In the genomic region with DNA sequence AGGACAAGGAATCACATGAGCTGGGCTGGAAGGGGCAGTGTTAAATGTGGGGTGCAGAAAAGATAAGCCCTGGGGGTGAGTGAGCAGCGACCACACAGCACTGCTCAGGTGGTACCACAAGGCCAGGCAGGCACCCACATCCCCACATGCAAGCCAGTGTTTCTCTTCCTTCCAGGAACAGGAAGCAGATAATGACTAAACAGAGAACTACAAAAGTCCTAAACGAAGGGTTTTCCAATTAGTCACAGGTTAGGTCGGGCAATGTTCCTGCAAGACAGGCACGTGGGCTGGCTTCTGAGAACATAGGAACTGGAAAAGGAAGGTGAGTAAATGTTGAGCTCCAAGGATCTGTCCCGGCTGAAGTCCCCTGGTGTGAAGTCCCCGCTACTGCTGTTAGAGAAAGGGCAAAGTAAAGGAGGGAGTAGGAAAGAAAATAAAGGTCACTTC, we compare ENCODE assay signal across 8 cellular contexts. TPM values are rescaled to one million over a fixed set of nuclear protein-coding genes. Genes with fewer than 3 reads are reported as not detected.
DNase-seq lines count a peak whose midpoint lies in the region; ATAC-seq and TF ChIP-seq lines count a peak whose summit lies in the region.

No MANE protein-coding gene starts in this region.

- DNase-seq in NCI-H69 (lab: John Stamatoyannopoulos, UW) (peak; percentile 42), mammary epithelial cell (peak; percentile 92), lung (ENCODE audit: low spot score) (peak; percentile 56), NOMO-1 treated with dmso at 0.1 percent for 144 hours (lab: John Stamatoyannopoulos, UW; ENCODE audit: unreplicated experiment) (no peak), germinal center (ENCODE audit: low spot score) (no peak)
- no peak for DNase-seq in NK-92 treated with Interleukin-12 subunit alpha and Interleukin-12 subunit beta, amount 100 ng/mL, for 24 hours (lab: John Stamatoyannopoulos, UW)

- peak overlapping the region; percentile 50 for H3K4me2 ChIP-seq in mammary epithelial cell (ENCODE audit: insufficient read depth, low read depth, low read length)

- peak overlapping the region; percentile 47 for H3K27ac ChIP-seq in mammary epithelial cell (ENCODE audit: insufficient read depth, low read depth, low read length)
- peak overlapping the region; percentile 9 to 85 for H3K27ac ChIP-seq in lung (ENCODE audit: low read depth in 1 of 2, low read length in 1 of 2)

- H3K4me1 ChIP-seq in mammary epithelial cell (ENCODE audit: insufficient read depth, low read length) = peaks cover 40% of the 10 kb centered on the region
- H3K4me1 ChIP-seq in lung (ENCODE audit: control insufficient read depth in 2 of 2, insufficient read depth in 2 of 2, low read length in 2 of 2) = peaks cover 28 to 51% of the 10 kb centered on the region in 2 donors

- WGBS in mammary epithelial cell (ENCODE audit: low coverage, missing lambda C conversion rate) = 7% methylated on average over 6 of the region's 6 CpGs
- 31 to 32% methylated on average over 6 of the region's 6 CpGs for WGBS in lung, 2 donors

- no peaks in the 10 kb centered on the region for H3K36me3 ChIP-seq in mammary epithelial cell (ENCODE audit: insufficient read depth, low read length)
- no peaks in the 10 kb centered on the region for H3K36me3 ChIP-seq in lung (ENCODE audit: control insufficient read depth in 2 of 2, insufficient read depth in 2 of 2, low read length in 2 of 2)

- peaks cover 36% of the 10 kb centered on the region for H3K79me2 ChIP-seq in mammary epithelial cell (ENCODE audit: insufficient read depth, low read length)

- H3K9me3 ChIP-seq in mammary epithelial cell (replicated peaks; ENCODE audit: insufficient read depth, low read length) = no peaks in the 10 kb centered on the region
- H3K9me3 ChIP-seq in lung (ENCODE audit: control insufficient read depth in 2 of 2, insufficient read depth in 1 of 2, low read length in 1 of 2) = no peaks in the 10 kb centered on the region

- H3K27me3 ChIP-seq in mammary epithelial cell (ENCODE audit: insufficient read depth, low read length) (no peaks in the 10 kb centered on the region), lung (ENCODE audit: control insufficient read depth, insufficient read depth) (no peaks in the 10 kb centered on the region)

- no peak overlapping the region for H2AFZ ChIP-seq in mammary epithelial cell (ENCODE audit: low read depth, low read length)

- H3K9ac ChIP-seq in mammary epithelial cell (ENCODE audit: insufficient read depth, low read length) = no peak overlapping the region

- no peaks in the 10 kb centered on the region for H4K20me1 ChIP-seq in mammary epithelial cell (ENCODE audit: insufficient read depth, low read length)

- in situ Hi-C loops in mammary epithelial cell (cut with MboI; ENCODE audit: low sequenced_read_pairs in 2 of 2) = no loop called here

- H3K4me3 ChIP-seq in mammary epithelial cell (replicated peaks in 1 of 3; ENCODE audit: insufficient read depth in 1 of 3, low read depth in 2 of 3, low read length in 3 of 3) = no peak overlapping the region
- no peak overlapping the region for H3K4me3 ChIP-seq in lung

- TF ChIP-seq CTCF in mammary epithelial cell (conservative IDR thresholded peaks at IDR 0.05 in 1 of 2, IDR thresholded peaks at IDR 0.05 in 1 of 2; ENCODE audit: extremely low read depth in 1 of 2, insufficient read depth in 1 of 2, low read depth in 1 of 2, low read length in 2 of 2) (peak in 1 of 2 donors; percentile 21), lung (IDR thresholded peaks at IDR 0.05; ENCODE audit: control extremely low read depth, extremely low read depth) (no peak)

- BruUV-seq in mammary epithelial cell (replicated peaks; lab: Mats Ljungman, UMichigan) = no TSS peak

- intact Hi-C loops in mammary epithelial cell (cut with micrococcal nuclease) = loop anchor here (1.0 to 5.0 kb wide), 3 partner anchors 20 to 434 kb away; a partner anchor contains a TSS

- ATAC-seq in GM21576 (IDR thresholded peaks at IDR 0.05; ENCODE audit: unreplicated experiment) (peak; percentile 55), lung (ENCODE audit: insufficient read depth, low FRiP score) (peak; percentile 82), HG03378 (IDR thresholded peaks at IDR 0.05; ENCODE audit: unreplicated experiment) (no peak)

- CTCF ChIA-PET in mammary epithelial cell (lab: Charles Lee; ENCODE audit: low non-redundant PET) = interaction anchor here (0.7 kb wide), 1 partner anchor 76 kb away, joined by 3 read pairs; no protein-coding TSS in a partner anchor

- dilution Hi-C loops in mammary epithelial cell (cut with HindIII; ENCODE audit: low sequenced_read_pairs) = no loop called here

RNA-seq across cellular contexts. Expression of a gene that starts 19.5 kb away (rescaled TPM):
- total RNA-seq in mammary epithelial cell (10 to 100 TPM; 35.7 to 93.2 TPM), lung (10 to 100 TPM; 33.5 to 47.4 TPM)
- polyA plus RNA-seq in mammary epithelial cell (12.8 TPM), lung (1 to 10 TPM; 1.8 to 7.7 TPM)
- polyA minus RNA-seq in mammary epithelial cell = 29.2 TPM

Comparison
In these comparisons a context has a peak if more than half of its experiments do, and no peak if none do; other contexts are left out.
1. DNase-seq: peak in NCI-H69 (single experiment), mammary epithelial cell (single experiment) and lung (single experiment); none in NK-92 treated with Interleukin-12 subunit alpha and Interleukin-12 subunit beta, amount 100 ng/mL, for 24 hours (single experiment), NOMO-1 treated with dmso at 0.1 percent for 144 hours (single experiment) and germinal center (single experiment).